ENCODE assay signal across 24 cellular contexts in the genomic region with DNA sequence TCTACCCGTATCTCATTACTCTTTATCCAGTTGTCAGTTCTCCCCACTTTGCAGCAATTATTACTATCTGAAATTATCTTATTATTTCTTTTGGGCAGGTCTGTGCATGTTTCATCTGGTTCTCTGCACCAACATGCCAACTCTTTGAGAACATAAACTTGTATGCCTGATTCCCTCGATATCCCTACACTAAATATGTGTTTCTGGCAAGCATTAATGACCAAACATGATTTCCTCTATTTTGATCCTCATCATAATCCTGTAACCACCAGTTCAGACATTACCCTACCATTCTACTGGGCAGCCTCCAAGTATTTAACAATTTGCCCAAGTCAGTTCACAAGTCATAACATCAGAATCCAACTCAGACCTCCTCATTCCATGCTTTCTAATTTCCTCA.
"Had no signal": no experiment of that assay in that cellular context is flagged by ENCODE, and none has a peak within 500 bp of the region (broad histone marks: within the 10 kb centered on the region; RNA-seq: fewer than 3 reads in every experiment).

No MANE protein-coding gene starts in this region.

- DNase-seq: hypothalamus; immature natural killer cell; left ventricle myocardium inferior; midbrain; mucosa of descending colon; naive thymus-derived CD4-positive, alpha-beta T cell; ovary; right lobe of liver; stimulated activated CD4-positive, alpha-beta T cell treated with anti-CD3 and anti-CD28 coated beads, Interleukin-12 subunit alpha, Interleukin-12 subunit beta, amount 100 ng/mL, for 4 hours; stimulated activated CD4-positive, alpha-beta T cell treated with anti-CD3 and anti-CD28 coated beads, Interleukin-15, amount 100 ng/mL, for 24 hours; stimulated activated CD4-positive, alpha-beta T cell treated with anti-CD3 and anti-CD28 coated beads, Interleukin-2, amount 100 ng/mL, for 24 hours; stimulated activated CD4-positive, alpha-beta T cell treated with anti-CD3 and anti-CD28 coated beads, Interleukin-4, amount 100 ng/mL, for 1 hour; stimulated activated naive B cell treated with anti-CD40 and anti-IgM and Interleukin-4, amounts not matched to agents 10 μg/mL and 1 μg/mL and 100 μg/mL, for 72 hours; stimulated activated naive CD8-positive, alpha-beta T cell treated with anti-CD3 and anti-CD28 coated beads, Interleukin-15, Interleukin-2, amounts not matched to agents 100 U/mL and 50 U/mL, for 24 hours; stomach; testis; thyroid gland; transverse colon; upper lobe of left lung had no signal

- H3K27me3 ChIP-seq: ovary, right atrium auricular region, right lobe of liver, stomach, testis, thyroid gland, transverse colon, upper lobe of left lung, vagina had no signal

- H3K27ac ChIP-seq: left ventricle myocardium inferior, ovary, right atrium auricular region, right lobe of liver, skin epidermis, stomach, testis, thyroid gland, transverse colon, upper lobe of left lung had no signal

- H3K4me3 ChIP-seq: left ventricle myocardium inferior, lung, mucosa of descending colon, ovary, right atrium auricular region, right lobe of liver, skin epidermis, stomach, testis, thyroid gland, transverse colon, upper lobe of left lung, vagina had no signal

- H3K9me3 ChIP-seq: mucosa of descending colon, ovary, right atrium auricular region, right lobe of liver, testis, thyroid gland, transverse colon, upper lobe of left lung, vagina had no signal

- H3K36me3 ChIP-seq: left ventricle myocardium inferior, ovary, right atrium auricular region, right lobe of liver, stomach, thyroid gland, transverse colon, upper lobe of left lung, vagina had no signal

- ATAC-seq: mucosa of descending colon; naive thymus-derived CD4-positive, alpha-beta T cell; natural killer cell treated with Interleukin-12 subunit alpha and Interleukin-12 subunit beta and Interleukin-15 and Interleukin-18, amount 100 ng/mL, for 72 hours; right lobe of liver; stimulated activated naive B cell treated with anti-CD40 and anti-IgM and Interleukin-4, amounts not matched to agents 10 μg/mL and 1 μg/mL and 100 μg/mL, for 72 hours; stimulated activated naive CD8-positive, alpha-beta T cell treated with anti-CD3 and anti-CD28 coated beads, Interleukin-15, Interleukin-2, amounts not matched to agents 100 U/mL and 50 U/mL, for 24 hours had no signal

- H3K4me1 ChIP-seq: stomach, testis, transverse colon had no signal
